21 cellular contexts compared by ENCODE assay signal in genomic region chr2:204578928-204579598, GRCh38.
"Had no signal": no experiment of that assay in that cellular context is flagged by ENCODE, and none has a peak within 500 bp of the region (broad histone marks: within the 10 kb centered on the region; RNA-seq: fewer than 3 reads in every experiment).

No MANE protein-coding gene starts in this region.

- DNase-seq: dermis blood vessel endothelial cell; dorsolateral prefrontal cortex; effector CD4-positive, alpha-beta T cell; effector memory CD4-positive, alpha-beta T cell; foreskin keratinocyte; glutamatergic neuron; heart right ventricle; hippocampal formation; left cardiac atrium; left lung; left ventricle myocardium superior; lower lobe of right lung; mesenchymal stem cell had no signal

- H3K4me3 ChIP-seq: coronary artery, dorsolateral prefrontal cortex, esophagus muscularis mucosa, gastroesophageal sphincter, heart right ventricle, left lung, lower lobe of right lung had no signal

- H3K4me1 ChIP-seq: foreskin keratinocyte, left lung, lower lobe of right lung had no signal

- H3K36me3 ChIP-seq: esophagus muscularis mucosa, gastroesophageal sphincter, heart right ventricle, left lung, lower lobe of right lung had no signal

- FAIRE-seq: colon, endothelial cell of umbilical vein, frontal cortex, islet of Langerhans, keratinocyte had no signal

- H3K9me3 ChIP-seq: esophagus muscularis mucosa, gastroesophageal sphincter, heart right ventricle, left lung, lower lobe of right lung had no signal

- ATAC-seq: foreskin keratinocyte, gastroesophageal sphincter, heart right ventricle, left cardiac atrium, left lung, left ventricle myocardium superior, lower lobe of right lung had no signal

- H3K27ac ChIP-seq: coronary artery, dorsolateral prefrontal cortex, esophagus muscularis mucosa, foreskin keratinocyte, gastroesophageal sphincter, heart right ventricle, left lung, lower lobe of right lung had no signal

- H3K27me3 ChIP-seq: dorsolateral prefrontal cortex, esophagus muscularis mucosa, foreskin keratinocyte, gastroesophageal sphincter, heart right ventricle, left lung had no signal
